ENCODE assay signal across 8 cellular contexts in the genomic region with DNA sequence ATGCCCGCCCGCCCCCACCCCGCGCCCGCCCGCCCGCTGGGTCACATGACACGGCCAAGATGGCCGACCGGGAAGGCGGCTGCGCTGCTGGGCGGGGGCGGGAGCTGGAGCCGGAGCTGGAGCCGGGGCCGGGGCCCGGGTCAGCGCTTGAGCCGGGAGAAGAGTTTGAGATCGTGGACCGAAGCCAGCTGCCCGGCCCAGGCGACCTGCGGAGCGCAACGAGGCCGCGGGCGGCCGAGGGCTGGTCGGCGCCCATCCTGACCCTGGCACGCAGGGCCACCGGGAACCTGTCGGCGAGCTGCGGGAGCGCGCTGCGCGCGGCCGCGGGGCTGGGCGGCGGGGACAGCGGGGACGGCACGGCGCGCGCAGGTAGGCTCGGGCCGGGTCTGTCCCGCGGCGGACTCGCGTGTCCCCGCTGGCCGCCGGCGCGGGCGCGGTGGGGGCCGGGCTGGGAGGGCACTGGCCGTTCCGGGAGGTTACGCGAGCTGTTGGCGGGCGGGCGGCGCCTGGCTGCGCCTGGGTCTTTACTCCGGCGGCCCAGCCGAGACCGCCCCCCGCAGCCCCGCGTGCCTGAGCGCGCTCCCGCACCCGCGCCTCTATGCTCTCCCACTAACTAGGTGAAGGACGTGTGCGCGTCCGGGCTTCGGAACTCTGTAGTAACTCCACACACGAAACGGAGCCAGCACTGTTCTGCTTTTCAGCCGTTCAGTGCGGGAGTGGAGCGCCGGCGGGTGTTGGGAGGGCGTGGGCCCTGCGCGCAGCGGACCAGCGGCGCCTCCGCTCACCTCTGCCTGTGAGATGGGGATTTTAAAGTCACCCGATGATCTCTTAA. TPM values are rescaled to one million over a fixed set of nuclear protein-coding genes. Genes with fewer than 3 reads are reported as not detected.
DNase-seq lines count a peak whose midpoint lies in the region; ATAC-seq and TF ChIP-seq lines count a peak whose summit lies in the region.

RUFY1 (plus strand) TSS at position 44 of the 832 bp plus-strand sequence; CDS start at position 60, 16 bp downstream.

- peak within 1 kb of the TSS; percentile 86 for H3K27ac ChIP-seq in OCI-LY7 (ENCODE audit: low read depth, low read length, poor library complexity, severe bottlenecking)

- CTCF ChIA-PET in OCI-LY7 (lab: Charles Lee; ENCODE audit: unreplicated experiment): no interaction called here

- peak within 1 kb of the TSS; percentile 81 for H3K4me3 ChIP-seq in OCI-LY7 (ENCODE audit: low read depth, low read length, poor library complexity, severe bottlenecking)

- DNase-seq in COLO668 (lab: John Stamatoyannopoulos, UW; ENCODE audit: unreplicated experiment) (peak; percentile 80), OCI-LY7 (ENCODE audit: low spot score) (peak; percentile 81), myocyte (ENCODE audit: low read depth) (peak; percentile 82)
- peak; percentile 93 for DNase-seq in activated T-cell treated with anti-CD3 and anti-CD28 coated beads, Interleukin-2, amount 50 U/mL, for 1 hour
- peak; percentile 57 to 83 for DNase-seq in stimulated activated CD8-positive, alpha-beta memory T cell treated with anti-CD3 and anti-CD28 coated beads, Interleukin-7, amount 100 ng/mL, for 4 hours (ENCODE audit: low read depth in 2 of 2)

- H4K20me1 ChIP-seq in OCI-LY7 (ENCODE audit: insufficient read depth, low read length): peaks cover 12% of the 10 kb centered on the region; the same call in 1 of the 2 replicates

- no TSS peak for BruUV-seq in OCI-LY7 (replicated peaks; lab: Mats Ljungman, UMichigan)

- H3K9me3 ChIP-seq in OCI-LY7 (ENCODE audit: low read length): no peaks in the 10 kb centered on the region

- H3K4me1 ChIP-seq in OCI-LY7 (ENCODE audit: insufficient read depth, low read length, poor library complexity, severe bottlenecking): peaks cover 41% of the 10 kb centered on the region

- peak within 1 kb of the TSS; percentile 87 for H3K4me2 ChIP-seq in OCI-LY7 (ENCODE audit: low read length)

- ATAC-seq in GM19397 (IDR thresholded peaks at IDR 0.05; ENCODE audit: unreplicated experiment): peak; percentile 91
- ATAC-seq in HG03558 (IDR thresholded peaks at IDR 0.05; ENCODE audit: extremely low read depth, unreplicated experiment): peak; percentile 42
- peak; percentile 90 for ATAC-seq in esophagus mucosa

- no peak for TF ChIP-seq CTCF in OCI-LY7 (conservative IDR thresholded peaks at IDR 0.05; ENCODE audit: low read length)

- H3K79me2 ChIP-seq in OCI-LY7 (ENCODE audit: insufficient read depth, low read depth, low read length): peaks cover 42% of the 10 kb centered on the region

- peaks cover 32% of the 10 kb centered on the region for H3K36me3 ChIP-seq in OCI-LY7 (ENCODE audit: insufficient read depth, low read length)

- no peaks in the 10 kb centered on the region for H3K9me2 ChIP-seq in OCI-LY7 (ENCODE audit: insufficient read depth, low read length)

- POLR2A ChIA-PET in OCI-LY7 (lab: Charles Lee): interaction anchor here (0.6 to 2.0 kb wide), 2 partner anchors 8 to 33 kb away, joined by 6 to 16 read pairs; no protein-coding TSS in a partner anchor

- H2AFZ ChIP-seq in OCI-LY7 (ENCODE audit: low read length): peak within 1 kb of the TSS; percentile 89; the same call in 1 of the 2 replicates

- intact Hi-C loops in OCI-LY7 (cut with micrococcal nuclease; ENCODE audit: unreplicated experiment): loop anchor here (2.0 kb wide), 2 partner anchors 72 to 924 kb away; partner anchors contain the start of genes CLK4 and HNRNPH1

RNA-seq across cellular contexts. Expression of gene RUFY1, which starts in this region (rescaled TPM):
- total RNA-seq in OCI-LY7 (2014; rRNA removed; shearing (Covaris generic)): 35.8 and 46.2 TPM in 2 replicates
- 43.5 and 47.7 TPM in 2 replicates for total RNA-seq in OCI-LY7 (2022)
- 30.6 TPM for total RNA-seq in esophagus mucosa
- 36.9 and 38.2 TPM in 2 replicates for total RNA-seq in myocyte
- polyA plus RNA-seq in myocyte (2012): 31.1 TPM

Comparison
In these comparisons a context has a peak if more than half of its experiments do, and no peak if none do; other contexts are left out.
1. Peak in every context shown above with its lines: DNase-seq, ATAC-seq, H3K4me3 ChIP-seq and H3K27ac ChIP-seq.